ENCODE assay signal across 9 cellular contexts in genomic region chr1:212456166-212456528, GRCh38. TPM values are rescaled to one million over a fixed set of nuclear protein-coding genes. Genes with fewer than 3 reads are reported as not detected.
DNase-seq lines count a peak whose midpoint lies in the region; TF ChIP-seq lines count a peak whose summit lies in the region.
"Had no signal": no experiment of that assay in that cellular context is flagged by ENCODE, and none has a peak within 500 bp of the region (broad histone marks: within the 10 kb centered on the region; RNA-seq: fewer than 3 reads in every experiment).

No MANE protein-coding gene starts in this region.

- no peaks in the 10 kb centered on the region for H3K79me2 ChIP-seq in hepatocyte
- H3K79me2 ChIP-seq: parathyroid adenoma had no signal

- DNase-seq in NCI-H2227 (lab: John Stamatoyannopoulos, UW; ENCODE audit: unreplicated experiment) (peak; percentile 51), NCI-H2227 treated with DMSO at 0.1 percent for 48 hours (lab: John Stamatoyannopoulos, UW) (no peak), hepatocyte (ENCODE audit: low spot score) (no peak), suprapubic skin (ENCODE audit: low spot score in 2 of 2) (no peak)
- DNase-seq in activated CD4-positive, alpha-beta T cell treated with anti-CD3 and anti-CD28 coated beads, Interleukin-2, amount 50 U/mL, for 4 hours, result no peak
- no peak for DNase-seq in activated CD8-positive, alpha-beta memory T cell treated with anti-CD3 and anti-CD28 coated beads for 24 hours

- H3K27me3 ChIP-seq in hepatocyte (no peaks in the 10 kb centered on the region), subcutaneous abdominal adipose tissue (ENCODE audit: control insufficient read depth in 5 of 5, insufficient read depth in 4 of 5, low read length in 5 of 5) (no peaks in the 10 kb centered on the region), suprapubic skin (no peaks in the 10 kb centered on the region)

- 47% methylated on average over 6 of the region's 6 CpGs for WGBS in hepatocyte (ENCODE audit: low lambda C conversion rate, missing lambda C conversion rate)
- 31% methylated on average over 6 of the region's 6 CpGs for WGBS in suprapubic skin

- peak overlapping the region in 1 of 5 donors; percentile 23 for H3K9ac ChIP-seq in subcutaneous abdominal adipose tissue (ENCODE audit: low read length in 5 of 5)
- H3K9ac ChIP-seq: parathyroid adenoma had no signal

- no peaks in the 10 kb centered on the region for H3K4me1 ChIP-seq in hepatocyte (ENCODE audit: insufficient read depth)
- H3K4me1 ChIP-seq in subcutaneous abdominal adipose tissue (ENCODE audit: control insufficient read depth in 5 of 5, insufficient read depth in 5 of 5, low read length in 5 of 5), result peaks cover 2 to 19% (median 13%) of the 10 kb centered on the region in 5 donors
- H3K4me1 ChIP-seq in suprapubic skin, result peaks cover 14% of the 10 kb centered on the region
- H3K4me1 ChIP-seq: parathyroid adenoma had no signal

- TF ChIP-seq CTCF in hepatocyte (IDR thresholded peaks at IDR 0.05; ENCODE audit: poor library complexity) (no peak), suprapubic skin (IDR thresholded peaks at IDR 0.05) (no peak)

- H3K36me3 ChIP-seq in hepatocyte (replicated peaks; ENCODE audit: insufficient read depth, low read depth), result no peaks in the 10 kb centered on the region
- H3K36me3 ChIP-seq in subcutaneous abdominal adipose tissue (ENCODE audit: control insufficient read depth in 5 of 5, insufficient read depth in 5 of 5, low read length in 5 of 5), result no peaks in the 10 kb centered on the region
- no peaks in the 10 kb centered on the region for H3K36me3 ChIP-seq in suprapubic skin

- peak overlapping the region; percentile 59 for H3K4me2 ChIP-seq in hepatocyte

- no peaks in the 10 kb centered on the region for H4K20me1 ChIP-seq in hepatocyte (ENCODE audit: insufficient read depth, poor library complexity, severe bottlenecking)

- TF ChIP-seq EP300 in suprapubic skin (IDR thresholded peaks at IDR 0.05), result no peak

- H3K27ac ChIP-seq in angular gyrus (ENCODE audit: low read depth, low read length) (peak overlapping the region; percentile 70), hepatocyte (no peak overlapping the region), subcutaneous abdominal adipose tissue (ENCODE audit: low read depth, low read length) (no peak overlapping the region), suprapubic skin (no peak overlapping the region)
- H3K27ac ChIP-seq: parathyroid adenoma had no signal

- no peak for TF ChIP-seq POLR2A in suprapubic skin (IDR thresholded peaks at IDR 0.05)

- no peaks in the 10 kb centered on the region for H3K9me3 ChIP-seq in hepatocyte (ENCODE audit: low read depth)
- H3K9me3 ChIP-seq in subcutaneous abdominal adipose tissue (ENCODE audit: control insufficient read depth in 5 of 5, low read length in 5 of 5), result peaks cover 0 to 11% (median 3%) of the 10 kb centered on the region in 5 donors
- H3K9me3 ChIP-seq in suprapubic skin, result no peaks in the 10 kb centered on the region

- H3K4me3 ChIP-seq in hepatocyte, result no peak overlapping the region
- H3K4me3 ChIP-seq in subcutaneous abdominal adipose tissue (ENCODE audit: low read depth in 1 of 5, low read length in 5 of 5), result peak overlapping the region in 3 of 5 donors; percentile 12 to 46 (median 31)
- no peak overlapping the region for H3K4me3 ChIP-seq in suprapubic skin

- H2AFZ ChIP-seq in hepatocyte, result no peak overlapping the region
- H2AFZ ChIP-seq: parathyroid adenoma had no signal

- no peaks in the 10 kb centered on the region for H3K9me2 ChIP-seq in hepatocyte (replicated peaks; ENCODE audit: insufficient read depth)

RNA-seq across cellular contexts. Expression of gene NENF, which starts 23.4 kb away (rescaled TPM):
- total RNA-seq in hepatocyte (45.4 and 52.3 TPM in 2 replicates), suprapubic skin (100 to 1,000 TPM in 2 of 4 donors, 10 to 100 TPM in 2; 60.6 to 104 (median 87.4) TPM)
- polyA plus RNA-seq in hepatocyte, result 115 and 144 TPM in 2 replicates

RNA-seq across cellular contexts. Expression of gene PACC1, which starts 41.5 kb away (rescaled TPM):
- total RNA-seq in hepatocyte (10.0 and 10.4 TPM in 2 replicates), suprapubic skin (10 to 100 TPM in 1 of 4 donors, 1 to 10 TPM in 3; 3.3 to 11.9 (median 4.7) TPM)
- polyA plus RNA-seq in hepatocyte, result 6.4 and 9.4 TPM in 2 replicates

Comparison
In these comparisons a context has a peak if more than half of its experiments do, and no peak if none do; other contexts are left out.
1. H3K4me3 ChIP-seq: peak in subcutaneous abdominal adipose tissue (3 of 5); none in hepatocyte (single experiment) and suprapubic skin (single experiment).